8 cellular contexts compared by ENCODE assay signal in genomic region chr19:50357178-50358100, GRCh38. TPM values are rescaled to one million over a fixed set of nuclear protein-coding genes. Genes with fewer than 3 reads are reported as not detected.
A peak's percentile ranks its signal among the peaks of the same experiment; 100 is the strongest.
DNase-seq lines count a peak whose midpoint lies in the region; ATAC-seq and TF ChIP-seq lines count a peak whose summit lies in the region.

No MANE protein-coding gene starts in this region.

- peak overlapping the region; percentile 86 for H3K4me3 Mint-ChIP-seq in activated CD8-positive, alpha-beta T cell treated with anti-CD3 and anti-CD28 coated beads, Interleukin-2, amount 10 ng/mL, durations not matched to agents 7 days and 5 days

- peak overlapping the region; percentile 95 for H3K27ac Mint-ChIP-seq in activated CD8-positive, alpha-beta T cell treated with anti-CD3 and anti-CD28 coated beads, Interleukin-2, amount 10 ng/mL, durations not matched to agents 7 days and 5 days

- ATAC-seq in HG03045 (IDR thresholded peaks at IDR 0.05; ENCODE audit: unreplicated experiment) (peak; percentile 55), GM18873 (IDR thresholded peaks at IDR 0.05; ENCODE audit: low FRiP score, unreplicated experiment) (no peak)
- ATAC-seq in activated CD8-positive, alpha-beta T cell treated with anti-CD3 and anti-CD28 coated beads, Interleukin-2, amount 10 ng/mL, durations not matched to agents 7 days and 5 days = peak; percentile 86

- POLR2A ChIA-PET in activated CD8-positive, alpha-beta T cell treated with anti-CD3 and anti-CD28 coated beads, Interleukin-2, amount 10 ng/mL, durations not matched to agents 7 days and 5 days (lab: Charles Lee) = interaction anchor here (0.6 to 1.7 kb wide), 5 partner anchors 19 to 1707 kb away, joined by 3 to 7 read pairs (median 4); partner anchors contain the start of genes NR1H2 and POLD1

- peaks cover 47% of the 10 kb centered on the region for H3K4me1 Mint-ChIP-seq in activated CD8-positive, alpha-beta T cell treated with anti-CD3 and anti-CD28 coated beads, Interleukin-2, amount 10 ng/mL, durations not matched to agents 7 days and 5 days (ENCODE audit: low read depth)

- peak; percentile 47 for DNase-seq in GM10266 (ENCODE audit: extremely low spot score)
- peak; percentile 86 for DNase-seq in NCI-H69 (lab: John Stamatoyannopoulos, UW)
- DNase-seq in activated CD8-positive, alpha-beta T cell treated with anti-CD3 and anti-CD28 coated beads, Interleukin-2, amount 10 ng/mL, durations not matched to agents 7 days and 5 days = peak; percentile 89
- DNase-seq in effector CD8-positive, alpha-beta T cell (lab: John Stamatoyannopoulos, UW) = peak; percentile 80
- peak; percentile 85 for DNase-seq in mucosa of gallbladder (ENCODE audit: low spot score)
- peak; percentile 64 to 75 for DNase-seq in stimulated activated CD8-positive, alpha-beta memory T cell treated with anti-CD3 and anti-CD28 coated beads, Interleukin-4, amount 100 ng/mL, for 1 hour (ENCODE audit: low read depth in 2 of 2, low spot score in 1 of 2)

- TF ChIP-seq CTCF in GM10266 (IDR thresholded peaks at IDR 0.05; ENCODE audit: control insufficient read depth, insufficient read depth, low read depth, missing control alignments) = peak; percentile 82

- H3K36me3 Mint-ChIP-seq in activated CD8-positive, alpha-beta T cell treated with anti-CD3 and anti-CD28 coated beads, Interleukin-2, amount 10 ng/mL, durations not matched to agents 7 days and 5 days (ENCODE audit: low read depth) = peaks cover 12% of the 10 kb centered on the region

- H3K27me3 Mint-ChIP-seq in activated CD8-positive, alpha-beta T cell treated with anti-CD3 and anti-CD28 coated beads, Interleukin-2, amount 10 ng/mL, durations not matched to agents 7 days and 5 days (ENCODE audit: low read depth) = peaks cover 4% of the 10 kb centered on the region

- no peaks in the 10 kb centered on the region for H3K9me3 Mint-ChIP-seq in activated CD8-positive, alpha-beta T cell treated with anti-CD3 and anti-CD28 coated beads, Interleukin-2, amount 10 ng/mL, durations not matched to agents 7 days and 5 days (ENCODE audit: insufficient read depth)

- CTCF ChIA-PET in activated CD8-positive, alpha-beta T cell treated with anti-CD3 and anti-CD28 coated beads, Interleukin-2, amount 10 ng/mL, durations not matched to agents 7 days and 5 days (lab: Charles Lee) = interaction anchor here (0.6 to 2.3 kb wide), 34 partner anchors 8 to 746 kb away, joined by 3 to 27 read pairs (median 4); partner anchors contain the start of genes KCNC3, NR1H2 and POLD1

RNA-seq across cellular contexts. Expression of gene NAPSA, which starts 8.0 kb away (rescaled TPM):
- total RNA-seq in activated CD8-positive, alpha-beta T cell treated with anti-CD3 and anti-CD28 coated beads, Interleukin-2, amount 10 ng/mL, durations not matched to agents 7 days and 5 days = 1 to 10 TPM in 1 of 2 experiments, under 1 TPM in 1; 0.73 to 1.2 TPM
- total RNA-seq in mucosa of gallbladder = 8.1 TPM

RNA-seq across cellular contexts. Expression of gene NR1H2, which starts 18.8 kb away (rescaled TPM):
- 10 to 100 TPM; 56.4 to 64.1 TPM for total RNA-seq in activated CD8-positive, alpha-beta T cell treated with anti-CD3 and anti-CD28 coated beads, Interleukin-2, amount 10 ng/mL, durations not matched to agents 7 days and 5 days
- total RNA-seq in mucosa of gallbladder = 92.3 TPM

RNA-seq across cellular contexts. Expression of gene POLD1, which starts 26.7 kb away (rescaled TPM):
- 100 to 1,000 TPM; 163 to 181 TPM for total RNA-seq in activated CD8-positive, alpha-beta T cell treated with anti-CD3 and anti-CD28 coated beads, Interleukin-2, amount 10 ng/mL, durations not matched to agents 7 days and 5 days
- 16.2 TPM for total RNA-seq in mucosa of gallbladder

RNA-seq across cellular contexts. Expression of gene KCNC3, which starts 28.3 kb away (rescaled TPM):
- total RNA-seq in activated CD8-positive, alpha-beta T cell treated with anti-CD3 and anti-CD28 coated beads, Interleukin-2, amount 10 ng/mL, durations not matched to agents 7 days and 5 days = under 1 TPM; 0.39 to 0.47 TPM
- total RNA-seq in mucosa of gallbladder = 8.6 TPM
